ENCODE assay signal across 26 cellular contexts in genomic region chrX:54992911-54993622, GRCh38. TPM values are rescaled to one million over a fixed set of nuclear protein-coding genes. Genes with fewer than 3 reads are reported as not detected.
"Had no signal": no experiment of that assay in that cellular context is flagged by ENCODE, and none has a peak within 500 bp of the region (broad histone marks: within the 10 kb centered on the region; RNA-seq: fewer than 3 reads in every experiment).

No MANE protein-coding gene starts in this region.

- H3K4me3 ChIP-seq: ascending aorta, body of pancreas, MG63, PC-9 had no signal

- H3K36me3 ChIP-seq: ascending aorta, MG63 had no signal

- H3K4me1 Mint-ChIP-seq: activated naive CD4-positive, alpha-beta T cell treated with anti-CD3 and anti-CD28 coated beads, Interleukin-2, amount 50 U/mL, for 24 hours had no signal

- H3K27me3 Mint-ChIP-seq: activated naive CD4-positive, alpha-beta T cell treated with anti-CD3 and anti-CD28 coated beads, Interleukin-2, amount 50 U/mL, for 24 hours had no signal

- H3K4me1 ChIP-seq: ascending aorta had no signal

- DNase-seq: activated CD4-positive, alpha-beta T cell treated with anti-CD3 and anti-CD28 coated beads for 4 hours; activated CD8-positive, alpha-beta T cell treated with anti-CD3 and anti-CD28 coated beads, Interleukin-2, amount 10 ng/mL, durations not matched to agents 7 days and 5 days; activated effector memory CD4-positive, alpha-beta T cell treated with Interleukin-2 at 50 U/mL for 16 hours; activated naive CD4-positive, alpha-beta T cell; activated T-cell treated with anti-CD3 and anti-CD28 coated beads, Interleukin-2, amount 50 U/mL, for 24 hours; amniotic stem cell; body of pancreas; central memory CD4-positive, alpha-beta T cell; MG63; MV-4-11; NCI-H1105; NCI-H1436; NCI-H1694 treated with DMSO at 0.1 percent for 48 hours; NCI-H2029 treated with DMSO at 0.1 percent for 48 hours; NCI-H446; NCI-H524; PC-9; SHP77 treated with DMSO at 0.1 percent for 48 hours had no signal

- ATAC-seq: activated CD4-positive, CD25-positive, alpha-beta regulatory T cell treated with anti-CD3 and anti-CD28 coated beads, Interleukin-2, amount 50 U/mL, for 24 hours; activated CD8-positive, alpha-beta T cell treated with anti-CD3 and anti-CD28 coated beads, Interleukin-2, amount 10 ng/mL, durations not matched to agents 7 days and 5 days; body of pancreas had no signal

- H3K27ac Mint-ChIP-seq: activated CD8-positive, alpha-beta T cell treated with anti-CD3 and anti-CD28 coated beads, Interleukin-2, amount 10 ng/mL, durations not matched to agents 7 days and 5 days; activated naive CD4-positive, alpha-beta T cell treated with anti-CD3 and anti-CD28 coated beads, Interleukin-2, amount 50 U/mL, for 24 hours; activated T-cell treated with anti-CD3 and anti-CD28 coated beads, Interleukin-2, amount 50 U/mL, for 24 hours; activated T-helper 1 cell treated with anti-CD3 and anti-CD28 coated beads, Interleukin-12 subunit alpha, Interleukin-12 subunit beta, Interleukin-2, Interleukin-4 antibody, amounts not matched to agents 30 ng/mL and 10 ng/mL and 1 ng/mL, durations not matched to agents 14 hours and 24 hours and 36 hours; T-helper 1 cell treated with Interleukin-12 subunit alpha and Interleukin-12 subunit beta and Interleukin-4 antibody, amounts not matched to agents 30 μg/mL and 1 μg/mL, for 36 hours had no signal

- H3K9me3 Mint-ChIP-seq: activated naive CD4-positive, alpha-beta T cell treated with anti-CD3 and anti-CD28 coated beads, Interleukin-2, amount 50 U/mL, for 24 hours; activated T-cell treated with anti-CD3 and anti-CD28 coated beads, Interleukin-2, amount 50 U/mL, for 24 hours; activated T-helper 1 cell treated with anti-CD3 and anti-CD28 coated beads, Interleukin-12 subunit alpha, Interleukin-12 subunit beta, Interleukin-2, Interleukin-4 antibody, amounts not matched to agents 30 ng/mL and 10 ng/mL and 1 ng/mL, durations not matched to agents 14 hours and 24 hours and 36 hours; T-helper 1 cell treated with Interleukin-12 subunit alpha and Interleukin-12 subunit beta and Interleukin-4 antibody, amounts not matched to agents 30 μg/mL and 1 μg/mL, for 36 hours had no signal

- H3K27ac ChIP-seq: ascending aorta, PC-9 had no signal

- H3K9me3 ChIP-seq: ascending aorta, body of pancreas, MG63 had no signal

- H3K36me3 Mint-ChIP-seq: activated naive CD4-positive, alpha-beta T cell treated with anti-CD3 and anti-CD28 coated beads, Interleukin-2, amount 50 U/mL, for 24 hours had no signal

- H3K27me3 ChIP-seq: ascending aorta, body of pancreas, MG63 had no signal

- H3K4me3 Mint-ChIP-seq: activated CD8-positive, alpha-beta T cell treated with anti-CD3 and anti-CD28 coated beads, Interleukin-2, amount 10 ng/mL, durations not matched to agents 7 days and 5 days; activated naive CD4-positive, alpha-beta T cell treated with anti-CD3 and anti-CD28 coated beads, Interleukin-2, amount 50 U/mL, for 24 hours; activated T-cell treated with anti-CD3 and anti-CD28 coated beads, Interleukin-2, amount 50 U/mL, for 24 hours; activated T-helper 1 cell treated with anti-CD3 and anti-CD28 coated beads, Interleukin-12 subunit alpha, Interleukin-12 subunit beta, Interleukin-2, Interleukin-4 antibody, amounts not matched to agents 30 ng/mL and 10 ng/mL and 1 ng/mL, durations not matched to agents 14 hours and 24 hours and 36 hours; T-helper 1 cell treated with Interleukin-12 subunit alpha and Interleukin-12 subunit beta and Interleukin-4 antibody, amounts not matched to agents 30 μg/mL and 1 μg/mL, for 36 hours had no signal

RNA-seq across cellular contexts. Expression of gene PFKFB1, which starts 0.9 kb away (rescaled TPM):
- total RNA-seq: ascending aorta, SK-MEL-5 had no signal

RNA-seq across cellular contexts. Expression of gene ALAS2, which starts 37.7 kb away (rescaled TPM):
- total RNA-seq: activated CD8-positive, alpha-beta T cell treated with anti-CD3 and anti-CD28 coated beads, Interleukin-2, amount 10 ng/mL, durations not matched to agents 7 days and 5 days; activated T-helper 1 cell treated with anti-CD3 and anti-CD28 coated beads, Interleukin-12 subunit alpha, Interleukin-12 subunit beta, Interleukin-2, Interleukin-4 antibody, amounts not matched to agents 30 ng/mL and 10 ng/mL and 1 ng/mL, durations not matched to agents 14 hours and 24 hours and 36 hours; body of pancreas; bronchial epithelial cell; chondrocyte; PC-9; SK-MEL-5 had no signal
